Comparison of ENCODE assay signal across 29 cellular contexts in the genomic region with DNA sequence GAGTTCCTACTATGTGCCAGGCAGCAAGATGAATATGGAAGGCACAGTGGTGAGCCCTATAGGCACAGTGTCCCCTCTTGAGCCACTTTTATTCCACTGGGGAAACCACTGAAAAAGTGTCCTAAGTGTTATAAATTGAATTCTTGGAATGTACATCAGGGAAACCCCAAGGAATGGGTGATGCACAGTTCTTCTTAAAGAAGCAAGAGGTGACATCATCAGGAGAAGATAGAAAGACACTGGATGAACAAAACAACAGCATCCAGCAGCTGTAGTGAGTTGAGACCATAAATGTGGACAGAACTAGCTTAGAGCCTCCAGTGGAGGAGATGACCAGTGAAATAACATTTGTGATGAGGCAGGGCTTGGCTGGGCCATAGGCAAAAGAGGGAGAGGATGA.
"Had no signal": no experiment of that assay in that cellular context is flagged by ENCODE, and none has a peak within 500 bp of the region (broad histone marks: within the 10 kb centered on the region; RNA-seq: fewer than 3 reads in every experiment).

No MANE protein-coding gene starts in this region.

- H3K4me3 ChIP-seq: ascending aorta, breast epithelium, PC-9, SJCRH30, SK-N-MC had no signal

- H2AFZ ChIP-seq: PC-9 had no signal

- H3K4me2 ChIP-seq: KMS-11, PC-9 had no signal

- ATAC-seq: activated CD8-positive, alpha-beta T cell treated with anti-CD3 and anti-CD28 coated beads for 36 hours; activated T-cell treated with anti-CD3 and anti-CD28 coated beads, Interleukin-2, amount 50 U/mL, for 72 hours; activated T-helper 17 cell treated with anti-CD3 and anti-CD28 coated beads, Interleukin-2, amount 50 U/mL, for 72 hours; Right ventricle myocardium inferior had no signal

- H3K27ac ChIP-seq: ascending aorta, breast epithelium, KMS-11, PC-9, RWPE1, SJCRH30, SK-N-MC had no signal

- H3K36me3 ChIP-seq: ascending aorta, breast epithelium, SJCRH30 had no signal

- H3K9me3 ChIP-seq: ascending aorta, breast epithelium, SJCRH30 had no signal

- H3K9ac ChIP-seq: KMS-11 had no signal

- H3K27me3 ChIP-seq: ascending aorta, breast epithelium, SJCRH30 had no signal

- DNase-seq: activated CD4-positive, alpha-beta T cell treated with anti-CD3 and anti-CD28 coated beads, Interleukin-2, amount 10 ng/mL, durations not matched to agents 24 days and 14 days; activated CD4-positive, alpha-beta T cell treated with anti-CD3 and anti-CD28 coated beads, Interleukin-2, amount 50 U/mL, for 4 hours; activated CD8-positive, alpha-beta T cell treated with anti-CD3 and anti-CD28 coated beads for 36 hours; activated effector memory CD4-positive, alpha-beta T cell treated with anti-CD3 and anti-CD28 coated beads, Interleukin-2, amount 50 U/mL, for 16 hours; activated naive CD4-positive, alpha-beta T cell; activated naive CD4-positive, alpha-beta T cell treated with anti-CD3 and anti-CD28 coated beads, Interleukin-2, amount 50 U/mL, for 16 hours; activated naive CD8-positive, alpha-beta T cell treated with anti-CD3 and anti-CD28 coated beads for 36 hours; activated T-cell treated with anti-CD3 and anti-CD28 coated beads, Interleukin-2, amount 50 U/mL, for 1 hour; activated T-cell treated with anti-CD3 and anti-CD28 coated beads, Interleukin-2, amount 50 U/mL, for 72 hours; amygdala; MM.1S; MV-4-11; NCI-H1092; NCI-H1436 treated with DMSO at 0.1 percent for 48 hours; NCI-H1694 treated with DMSO at 0.1 percent for 48 hours; NCI-H2029; NCI-H345; NCI-H524 treated with DMSO at 0.1 percent for 48 hours; NK-92 treated with Interleukin-12 subunit alpha and Interleukin-12 subunit beta, amount 100 ng/mL, for 24 hours; SJCRH30; T1000 had no signal

- H3K4me1 ChIP-seq: ascending aorta, breast epithelium, SJCRH30 had no signal
